22 cellular contexts compared by ENCODE assay signal in the genomic region with DNA sequence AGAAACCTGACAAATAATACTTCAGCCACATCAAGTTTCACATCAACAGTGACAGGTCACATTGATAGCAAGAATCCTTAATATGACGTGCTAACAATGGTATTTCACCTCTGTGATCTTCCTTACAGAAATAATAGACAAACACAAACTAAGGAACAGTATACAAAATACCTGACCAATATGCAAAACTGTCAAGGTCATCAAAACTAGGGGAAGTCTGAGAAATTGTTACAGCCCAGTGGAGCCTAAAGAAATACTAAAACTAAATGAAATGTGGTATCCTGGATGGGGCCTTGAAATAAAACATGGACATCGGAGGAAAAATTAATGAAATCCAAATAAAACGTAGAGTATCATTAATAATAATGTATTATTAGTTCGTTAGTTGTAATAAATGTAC.
DNase-seq lines count a peak whose midpoint lies in the region; ATAC-seq, FAIRE-seq and TF ChIP-seq lines count a peak whose summit lies in the region.
"Had no signal": no experiment of that assay in that cellular context is flagged by ENCODE, and none has a peak within 500 bp of the region (broad histone marks: within the 10 kb centered on the region; RNA-seq: fewer than 3 reads in every experiment).

No MANE protein-coding gene starts in this region.

- in situ Hi-C loops in HepG2 (cut with HindIII; ENCODE audit: extremely low pct_ligation_motif_present, low pct_unique_long_range_greater_than_20kb) (no loop called here), IMR-90 (cut with MboI; ENCODE audit: low sequenced_read_pairs) (no loop called here)

- no peak overlapping the region for H2AK9ac ChIP-seq in IMR-90 (replicated peaks; ENCODE audit: low read depth, low read length, poor library complexity)

- no peak for TF ChIP-seq POLR2A in HepG2 (IDR thresholded peaks at IDR 0.05; ENCODE audit: insufficient read depth in 1 of 2, low read depth in 2 of 2, low read length in 2 of 2)
- TF ChIP-seq POLR2A in right lobe of liver (IDR thresholded peaks at IDR 0.05), result no peak
- no peak for TF ChIP-seq POLR2A in IMR-90 (IDR thresholded peaks at IDR 0.05; ENCODE audit: low read depth, low read length)

- H3K4me3 ChIP-seq in HepG2 (replicated peaks in 1 of 3; ENCODE audit: insufficient read depth in 1 of 3, low read depth in 2 of 3, low read length in 3 of 3), result no peak overlapping the region
- H3K4me3 ChIP-seq in right lobe of liver, result no peak overlapping the region
- H3K4me3 ChIP-seq in IMR-90 (ENCODE audit: insufficient read depth, low read depth, low read length), result no peak overlapping the region
- H3K4me3 ChIP-seq: BLaER1 had no signal

- no peak for FAIRE-seq in HepG2 (lab: Jason Lieb, UNC)
- FAIRE-seq: G401.6, GM12892, GM19239 had no signal

- no peak overlapping the region for H4K8ac ChIP-seq in IMR-90 (ENCODE audit: low read depth in 2 of 2, low read length in 2 of 2)

- H2AFZ ChIP-seq in HepG2 (ENCODE audit: low read length), result no peak overlapping the region
- H2AFZ ChIP-seq in IMR-90 (replicated peaks; ENCODE audit: low read length, poor library complexity), result no peak overlapping the region

- intact Hi-C loops in HepG2 (cut with micrococcal nuclease; ENCODE audit: unreplicated experiment), result no loop called here
- intact Hi-C loops in right lobe of liver (cut with DNase I), result no loop called here
- intact Hi-C loops in IMR-90 (cut with micrococcal nuclease), result loop anchor here (10.0 kb wide), 1 partner anchor 792 kb away; no protein-coding TSS in a partner anchor

- H2BK120ac ChIP-seq in IMR-90 (ENCODE audit: low read depth, low read length), result no peak overlapping the region

- H3K36me3 ChIP-seq in HepG2 (replicated peaks in 1 of 2; ENCODE audit: control insufficient read depth in 1 of 2, insufficient read depth in 2 of 2, low read length in 2 of 2), result no peaks in the 10 kb centered on the region
- H3K36me3 ChIP-seq in right lobe of liver, result no peaks in the 10 kb centered on the region
- no peaks in the 10 kb centered on the region for H3K36me3 ChIP-seq in IMR-90 (ENCODE audit: control insufficient read depth, insufficient read depth, low read length)
- H3K36me3 ChIP-seq: BE2C, BLaER1 had no signal

- H2BK5ac ChIP-seq in IMR-90 (ENCODE audit: low read depth, low read length, poor library complexity, severe bottlenecking), result no peak overlapping the region

- BruUV-seq in HepG2 (replicated peaks; lab: Mats Ljungman, UMichigan), result no TSS peak
- BruUV-seq in IMR-90 (replicated peaks; lab: Mats Ljungman, UMichigan), result no TSS peak

- H3K79me2 ChIP-seq in HepG2 (ENCODE audit: insufficient read depth, low read length), result no peaks in the 10 kb centered on the region

- CTCF ChIA-PET in HepG2 (lab: Yijun Ruan, JAX; ENCODE audit: low intra/inter-chr PET ratio, low total read pairs), result no interaction called here
- CTCF ChIA-PET in IMR-90 (lab: Yijun Ruan, JAX), result interaction anchor here (1.6 kb wide), 1 partner anchor 23 kb away, joined by 3 read pairs; no protein-coding TSS in a partner anchor

- no peak overlapping the region for H3K14ac ChIP-seq in IMR-90 (replicated peaks; ENCODE audit: low read depth, low read length)

- H2BK20ac ChIP-seq in IMR-90 (ENCODE audit: low read depth, low read length), result no peak overlapping the region

- TF ChIP-seq EP300 in HepG2 (IDR thresholded peaks at IDR 0.05; ENCODE audit: low read depth in 2 of 2, low read length in 2 of 2) (no peak), HepG2 (CRISPR knock-in tag; IDR thresholded peaks at IDR 0.05; ENCODE audit: borderline replicate concordance) (no peak)

- H3K27me3 ChIP-seq in HepG2 (ENCODE audit: control insufficient read depth in 1 of 2, insufficient read depth in 2 of 2, low read length in 2 of 2) (no peaks in the 10 kb centered on the region), right lobe of liver (no peaks in the 10 kb centered on the region), IMR-90 (ENCODE audit: control insufficient read depth, insufficient read depth, low read length) (no peaks in the 10 kb centered on the region)
- H3K27me3 ChIP-seq: BE2C, BLaER1 had no signal

- POLR2A ChIA-PET in HepG2 (lab: Yijun Ruan, JAX), result no interaction called here
- POLR2A ChIA-PET in IMR-90 (lab: Charles Lee; ENCODE audit: unreplicated experiment), result no interaction called here

- H3K27ac ChIP-seq in HepG2 (ENCODE audit: extremely low read length, insufficient read depth, low read length) (no peak overlapping the region), right lobe of liver (no peak overlapping the region), IMR-90 (ENCODE audit: insufficient read depth, low read length) (no peak overlapping the region)
- H3K27ac ChIP-seq: 22Rv1, BLaER1 had no signal

- no peak overlapping the region for H3K4ac ChIP-seq in IMR-90 (ENCODE audit: low read depth, low read length)

- H2AK5ac ChIP-seq in IMR-90 (ENCODE audit: low read depth, low read length), result no peak overlapping the region

- no peak overlapping the region for H3K4me2 ChIP-seq in HepG2 (ENCODE audit: low read depth, low read length)
- no peak overlapping the region for H3K4me2 ChIP-seq in IMR-90 (ENCODE audit: low read depth, low read length)
- H3K4me2 ChIP-seq: BLaER1 had no signal

- no peak overlapping the region for H4K91ac ChIP-seq in IMR-90 (ENCODE audit: insufficient read depth, low read depth, low read length)

- H2BK15ac ChIP-seq in IMR-90 (ENCODE audit: low read depth, low read length), result no peak overlapping the region

- no peak for ATAC-seq in HepG2
- no peak for ATAC-seq in right lobe of liver
- ATAC-seq in IMR-90 (ENCODE audit: low read depth), result no peak

- H3K56ac ChIP-seq in IMR-90 (ENCODE audit: extremely low read depth, insufficient read depth, low read length), result no peak overlapping the region

- no peaks in the 10 kb centered on the region for H3K9me1 ChIP-seq in IMR-90 (ENCODE audit: insufficient read depth, low read length)

- no peak overlapping the region for H3K23ac ChIP-seq in IMR-90 (ENCODE audit: low read depth, low read length)

- TF ChIP-seq CTCF in HepG2 (CRISPR knock-in tag; IDR thresholded peaks at IDR 0.05) (no peak), right lobe of liver (IDR thresholded peaks at IDR 0.05) (no peak), IMR-90 (conservative IDR thresholded peaks at IDR 0.05; ENCODE audit: low read depth, low read length) (no peak)

- no peaks in the 10 kb centered on the region for H3K4me1 ChIP-seq in HepG2 (ENCODE audit: insufficient read depth, low read length)
- no peaks in the 10 kb centered on the region for H3K4me1 ChIP-seq in right lobe of liver
- H3K4me1 ChIP-seq in IMR-90 (ENCODE audit: control insufficient read depth, insufficient read depth, low read length), result no peaks in the 10 kb centered on the region
- H3K4me1 ChIP-seq: BE2C, BLaER1 had no signal

- H3K9me3 ChIP-seq in HepG2 (ENCODE audit: low read length), result no peaks in the 10 kb centered on the region
- H3K9me3 ChIP-seq in right lobe of liver, result no peaks in the 10 kb centered on the region
- H3K9me3 ChIP-seq in IMR-90 (ENCODE audit: control insufficient read depth, insufficient read depth, low read length), result no peaks in the 10 kb centered on the region
- H3K9me3 ChIP-seq: BE2C, BLaER1 had no signal

- no peak overlapping the region for H4K5ac ChIP-seq in IMR-90 (ENCODE audit: low read depth, low read length)

- no peaks in the 10 kb centered on the region for H3K79me1 ChIP-seq in IMR-90 (ENCODE audit: low read depth in 1 of 2, low read length in 2 of 2)

- no peak for TF ChIP-seq RAD21 in HepG2 (CRISPR knock-in tag; IDR thresholded peaks at IDR 0.05)
- no peak for TF ChIP-seq RAD21 in IMR-90 (IDR thresholded peaks at IDR 0.05; ENCODE audit: low read length)

- H3K18ac ChIP-seq in IMR-90 (ENCODE audit: low read depth, low read length), result no peak overlapping the region

- no peak overlapping the region for H3K9ac ChIP-seq in HepG2 (ENCODE audit: insufficient read depth, low read depth, low read length)
- H3K9ac ChIP-seq in IMR-90 (ENCODE audit: low read depth, low read length), result no peak overlapping the region
- H3K9ac ChIP-seq: BLaER1 had no signal

- no peaks in the 10 kb centered on the region for H4K20me1 ChIP-seq in HepG2 (ENCODE audit: insufficient read depth, low read length)
- no peaks in the 10 kb centered on the region for H4K20me1 ChIP-seq in IMR-90 (ENCODE audit: insufficient read depth, low read length)
- H4K20me1 ChIP-seq: BLaER1 had no signal

- dilution Hi-C loops in IMR-90 (cut with HindIII; ENCODE audit: low sequenced_read_pairs, unreplicated experiment), result no loop called here

- whole genome bisulfite sequencing in HepG2 (ENCODE audit: low lambda C conversion rate), result 6% methylated on average over 4 of the region's 4 CpGs
- 89% methylated on average over 4 of the region's 4 CpGs for WGBS in right lobe of liver (ENCODE audit: insufficient coverage, low coverage, low lambda C conversion rate, missing lambda C conversion rate)
- no CpG with 5 or more reads among the region's 4 CpGs for WGBS in IMR-90 (ENCODE audit: extremely low coverage in 2 of 2, insufficient read length in 1 of 2), 2 experiments

- DNase-seq in HepG2 (ENCODE audit: low spot score), result no peak
- no peak for DNase-seq in right lobe of liver
- DNase-seq in IMR-90, result no peak
- no peak for DNase-seq in RKO (ENCODE audit: low spot score)
- no peak for DNase-seq in NCI-H82 (lab: John Stamatoyannopoulos, UW)
- DNase-seq: ACHN; BE2C; C1 segment of cervical spinal cord; CD4-positive, alpha-beta memory T cell; CD4-positive, CD25-positive, alpha-beta regulatory T cell; CD8-positive, alpha-beta memory T cell; COR-L47; DMS 273 treated with DMSO at 0.1 percent for 48 hours; DMS153; DMS53; DMS79 treated with DMSO at 0.1 percent for 48 hours; GF-D8 had no signal

TF ChIP-seq in HepG2, 621 proteins besides CTCF, POLR2A, EP300 and RAD21 (continues in another document):
- TF ChIP-seq FOXO4 (CRISPR knock-in tag; conservative IDR thresholded peaks at IDR 0.05), result no peak

TF ChIP-seq in IMR-90, 13 proteins besides CTCF, POLR2A, EP300 and RAD21:
- peak; percentile 42 for TF ChIP-seq MAFK (IDR thresholded peaks at IDR 0.05; ENCODE audit: low read depth, low read length)
- TF ChIP-seq FOS (IDR thresholded peaks at IDR 0.05; ENCODE audit: low read depth, low read length), result no peak
- no peak for TF ChIP-seq MXI1 (IDR thresholded peaks at IDR 0.05; ENCODE audit: borderline replicate concordance, low read depth, low read length)
- no peak for TF ChIP-seq CHD1 (IDR thresholded peaks at IDR 0.05; ENCODE audit: low read depth, low read length)
TF ChIP-seq in IMR-90: peak in this region for 1.
